1 cellular context compared by ENCODE assay signal in the genomic region with DNA sequence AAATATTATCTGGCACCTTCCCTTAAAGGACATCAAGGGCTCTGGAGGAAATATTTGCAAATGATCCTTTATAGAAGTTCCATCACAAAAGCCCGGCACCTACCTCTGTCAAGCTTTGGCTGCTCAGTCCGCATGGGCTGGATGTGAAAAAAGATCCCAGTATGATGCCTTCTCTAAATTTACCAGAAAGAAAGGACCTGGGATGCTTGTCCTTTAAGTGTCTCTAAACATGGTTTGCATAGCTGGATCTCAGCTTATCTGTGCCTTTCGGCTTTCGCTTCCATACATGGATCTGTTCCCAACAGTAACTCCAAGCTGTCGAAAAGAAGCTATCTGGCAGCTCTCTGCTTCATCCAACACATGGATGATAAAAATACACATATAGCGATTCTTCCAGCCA.
TF ChIP-seq lines count a peak whose summit lies in the region.

No MANE protein-coding gene starts in this region.

TF ChIP-seq in WTC11, 78 proteins besides CTCF, POLR2A, EP300 and RAD21 (continued from another document):
- TF ChIP-seq, protein P1, sequence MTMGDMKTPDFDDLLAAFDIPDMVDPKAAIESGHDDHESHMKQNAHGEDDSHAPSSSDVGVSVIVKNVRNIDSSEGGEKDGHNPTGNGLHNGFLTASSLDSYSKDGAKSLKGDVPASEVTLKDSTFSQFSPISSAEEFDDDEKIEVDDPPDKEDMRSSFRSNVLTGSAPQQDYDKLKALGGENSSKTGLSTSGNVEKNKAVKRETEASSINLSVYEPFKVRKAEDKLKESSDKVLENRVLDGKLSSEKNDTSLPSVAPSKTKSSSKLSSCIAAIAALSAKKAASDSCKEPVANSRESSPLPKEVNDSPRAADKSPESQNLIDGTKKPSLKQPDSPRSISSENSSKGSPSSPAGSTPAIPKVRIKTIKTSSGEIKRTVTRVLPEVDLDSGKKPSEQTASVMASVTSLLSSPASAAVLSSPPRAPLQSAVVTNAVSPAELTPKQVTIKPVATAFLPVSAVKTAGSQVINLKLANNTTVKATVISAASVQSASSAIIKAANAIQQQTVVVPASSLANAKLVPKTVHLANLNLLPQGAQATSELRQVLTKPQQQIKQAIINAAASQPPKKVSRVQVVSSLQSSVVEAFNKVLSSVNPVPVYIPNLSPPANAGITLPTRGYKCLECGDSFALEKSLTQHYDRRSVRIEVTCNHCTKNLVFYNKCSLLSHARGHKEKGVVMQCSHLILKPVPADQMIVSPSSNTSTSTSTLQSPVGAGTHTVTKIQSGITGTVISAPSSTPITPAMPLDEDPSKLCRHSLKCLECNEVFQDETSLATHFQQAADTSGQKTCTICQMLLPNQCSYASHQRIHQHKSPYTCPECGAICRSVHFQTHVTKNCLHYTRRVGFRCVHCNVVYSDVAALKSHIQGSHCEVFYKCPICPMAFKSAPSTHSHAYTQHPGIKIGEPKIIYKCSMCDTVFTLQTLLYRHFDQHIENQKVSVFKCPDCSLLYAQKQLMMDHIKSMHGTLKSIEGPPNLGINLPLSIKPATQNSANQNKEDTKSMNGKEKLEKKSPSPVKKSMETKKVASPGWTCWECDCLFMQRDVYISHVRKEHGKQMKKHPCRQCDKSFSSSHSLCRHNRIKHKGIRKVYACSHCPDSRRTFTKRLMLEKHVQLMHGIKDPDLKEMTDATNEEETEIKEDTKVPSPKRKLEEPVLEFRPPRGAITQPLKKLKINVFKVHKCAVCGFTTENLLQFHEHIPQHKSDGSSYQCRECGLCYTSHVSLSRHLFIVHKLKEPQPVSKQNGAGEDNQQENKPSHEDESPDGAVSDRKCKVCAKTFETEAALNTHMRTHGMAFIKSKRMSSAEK (CRISPR knock-in tag; IDR thresholded peaks at IDR 0.05; ENCODE audit: borderline replicate concordance) = no peak
- TF ChIP-seq, protein P2, sequence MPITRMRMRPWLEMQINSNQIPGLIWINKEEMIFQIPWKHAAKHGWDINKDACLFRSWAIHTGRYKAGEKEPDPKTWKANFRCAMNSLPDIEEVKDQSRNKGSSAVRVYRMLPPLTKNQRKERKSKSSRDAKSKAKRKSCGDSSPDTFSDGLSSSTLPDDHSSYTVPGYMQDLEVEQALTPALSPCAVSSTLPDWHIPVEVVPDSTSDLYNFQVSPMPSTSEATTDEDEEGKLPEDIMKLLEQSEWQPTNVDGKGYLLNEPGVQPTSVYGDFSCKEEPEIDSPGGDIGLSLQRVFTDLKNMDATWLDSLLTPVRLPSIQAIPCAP (CRISPR knock-in tag; IDR thresholded peaks at IDR 0.05) = no peak
- TF ChIP-seq, protein P3, sequence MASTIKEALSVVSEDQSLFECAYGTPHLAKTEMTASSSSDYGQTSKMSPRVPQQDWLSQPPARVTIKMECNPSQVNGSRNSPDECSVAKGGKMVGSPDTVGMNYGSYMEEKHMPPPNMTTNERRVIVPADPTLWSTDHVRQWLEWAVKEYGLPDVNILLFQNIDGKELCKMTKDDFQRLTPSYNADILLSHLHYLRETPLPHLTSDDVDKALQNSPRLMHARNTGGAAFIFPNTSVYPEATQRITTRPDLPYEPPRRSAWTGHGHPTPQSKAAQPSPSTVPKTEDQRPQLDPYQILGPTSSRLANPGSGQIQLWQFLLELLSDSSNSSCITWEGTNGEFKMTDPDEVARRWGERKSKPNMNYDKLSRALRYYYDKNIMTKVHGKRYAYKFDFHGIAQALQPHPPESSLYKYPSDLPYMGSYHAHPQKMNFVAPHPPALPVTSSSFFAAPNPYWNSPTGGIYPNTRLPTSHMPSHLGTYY (CRISPR knock-in tag; IDR thresholded peaks at IDR 0.05) = no peak
- TF ChIP-seq PRRX2 (CRISPR knock-in tag; IDR thresholded peaks at IDR 0.05) (no peak), FOXK1 (CRISPR knock-in tag; IDR thresholded peaks at IDR 0.05) (no peak), JAZF1 (CRISPR knock-in tag; IDR thresholded peaks at IDR 0.05) (no peak), ZNF671 (CRISPR knock-in tag; IDR thresholded peaks at IDR 0.05) (no peak), ZBTB21 (CRISPR knock-in tag; IDR thresholded peaks at IDR 0.05; ENCODE audit: borderline replicate concordance) (no peak)
- TF ChIP-seq, protein P4, sequence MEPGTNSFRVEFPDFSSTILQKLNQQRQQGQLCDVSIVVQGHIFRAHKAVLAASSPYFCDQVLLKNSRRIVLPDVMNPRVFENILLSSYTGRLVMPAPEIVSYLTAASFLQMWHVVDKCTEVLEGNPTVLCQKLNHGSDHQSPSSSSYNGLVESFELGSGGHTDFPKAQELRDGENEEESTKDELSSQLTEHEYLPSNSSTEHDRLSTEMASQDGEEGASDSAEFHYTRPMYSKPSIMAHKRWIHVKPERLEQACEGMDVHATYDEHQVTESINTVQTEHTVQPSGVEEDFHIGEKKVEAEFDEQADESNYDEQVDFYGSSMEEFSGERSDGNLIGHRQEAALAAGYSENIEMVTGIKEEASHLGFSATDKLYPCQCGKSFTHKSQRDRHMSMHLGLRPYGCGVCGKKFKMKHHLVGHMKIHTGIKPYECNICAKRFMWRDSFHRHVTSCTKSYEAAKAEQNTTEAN (CRISPR knock-in tag; IDR thresholded peaks at IDR 0.05) = no peak
- TF ChIP-seq, protein P5, sequence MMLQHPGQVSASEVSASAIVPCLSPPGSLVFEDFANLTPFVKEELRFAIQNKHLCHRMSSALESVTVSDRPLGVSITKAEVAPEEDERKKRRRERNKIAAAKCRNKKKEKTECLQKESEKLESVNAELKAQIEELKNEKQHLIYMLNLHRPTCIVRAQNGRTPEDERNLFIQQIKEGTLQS (CRISPR knock-in tag; conservative IDR thresholded peaks at IDR 0.05) = no peak
